17 cellular contexts compared by ENCODE assay signal in genomic region chr18:77201508-77201907, GRCh38. TPM values are rescaled to one million over a fixed set of nuclear protein-coding genes. Genes with fewer than 3 reads are reported as not detected.
A peak's percentile ranks its signal among the peaks of the same experiment; 100 is the strongest.
DNase-seq lines count a peak whose midpoint lies in the region; FAIRE-seq and TF ChIP-seq lines count a peak whose summit lies in the region.
"Had no signal": no experiment of that assay in that cellular context is flagged by ENCODE, and none has a peak within 500 bp of the region (broad histone marks: within the 10 kb centered on the region; RNA-seq: fewer than 3 reads in every experiment).

No MANE protein-coding gene starts in this region.

- no peak overlapping the region for H3K27ac ChIP-seq in GM23248
- no peak overlapping the region for H3K27ac ChIP-seq in RWPE1
- H3K27ac ChIP-seq in small intestine (ENCODE audit: low read depth in 1 of 2, low read length in 1 of 2): no peak overlapping the region

- 0 out of 2 replicates have a peak, but pooled peaks cover 4% of the 10 kb centered on the region for H3K9me2 ChIP-seq in GM23248 (ENCODE audit: insufficient read depth)

- no peak for FAIRE-seq in small intestine (lab: Jason Lieb, UNC)
- FAIRE-seq: HepG2 had no signal

- no peak overlapping the region for H3K9ac ChIP-seq in GM23248

- CTCF ChIA-PET in RWPE1 (lab: Yijun Ruan, JAX): no interaction called here

- H3K4me3 Mint-ChIP-seq in T-helper 2 cell treated with Interferon-gamma antibody and Interleukin-4, amounts not matched to agents 5 μg/mL and 100 μg/mL, for 36 hours: no peak overlapping the region
- H3K4me3 Mint-ChIP-seq: CD4-positive, CD25-positive, alpha-beta regulatory T cell had no signal

- H3K27me3 Mint-ChIP-seq in T-helper 2 cell treated with Interferon-gamma antibody and Interleukin-4, amounts not matched to agents 5 μg/mL and 100 μg/mL, for 36 hours (ENCODE audit: low read depth): no peaks in the 10 kb centered on the region

- no peaks in the 10 kb centered on the region for H3K9me3 ChIP-seq in GM23248 (ENCODE audit: low read depth)
- no peaks in the 10 kb centered on the region for H3K9me3 ChIP-seq in small intestine (ENCODE audit: control insufficient read depth, low read depth)
- H3K9me3 ChIP-seq: Caco-2, MG63 had no signal

- no peaks in the 10 kb centered on the region for H4K20me1 ChIP-seq in GM23248 (ENCODE audit: insufficient read depth)

- H3K4me1 Mint-ChIP-seq in T-helper 2 cell treated with Interferon-gamma antibody and Interleukin-4, amounts not matched to agents 5 μg/mL and 100 μg/mL, for 36 hours (ENCODE audit: low read depth): peaks cover 8% of the 10 kb centered on the region

- in situ Hi-C loops in GM23248 (cut with MboI): loop anchor here (25.0 kb wide), 1 partner anchor 139 kb away; no protein-coding TSS in a partner anchor

- 65% methylated on average over 4 of the region's 4 CpGs for WGBS in GM23248 (ENCODE audit: low coverage in 1 of 2, low lambda C conversion rate in 2 of 2, missing lambda C conversion rate in 2 of 2), 2 experiments
- 82 to 89% (median 86%) methylated on average over 4 of the region's 4 CpGs for WGBS in small intestine, 3 donors

- H3K9me3 Mint-ChIP-seq in T-helper 2 cell treated with Interferon-gamma antibody and Interleukin-4, amounts not matched to agents 5 μg/mL and 100 μg/mL, for 36 hours: no peaks in the 10 kb centered on the region
- H3K9me3 Mint-ChIP-seq: CD4-positive, CD25-positive, alpha-beta regulatory T cell had no signal

- H3K27ac Mint-ChIP-seq in T-helper 2 cell treated with Interferon-gamma antibody and Interleukin-4, amounts not matched to agents 5 μg/mL and 100 μg/mL, for 36 hours: no peak overlapping the region
- H3K27ac Mint-ChIP-seq: CD4-positive, CD25-positive, alpha-beta regulatory T cell had no signal

- H3K36me3 Mint-ChIP-seq in T-helper 2 cell treated with Interferon-gamma antibody and Interleukin-4, amounts not matched to agents 5 μg/mL and 100 μg/mL, for 36 hours (ENCODE audit: low read depth): no peaks in the 10 kb centered on the region
- H3K36me3 Mint-ChIP-seq: CD4-positive, CD25-positive, alpha-beta regulatory T cell had no signal

- POLR2A ChIA-PET in RWPE1 (lab: Yijun Ruan, JAX; ENCODE audit: low non-redundant PET): no interaction called here

- H3K4me1 ChIP-seq in GM23248 (ENCODE audit: insufficient read depth): peaks cover 9% of the 10 kb centered on the region
- H3K4me1 ChIP-seq in small intestine (ENCODE audit: control insufficient read depth in 2 of 2, insufficient read depth in 1 of 2, low read depth in 1 of 2, low read length in 1 of 2): no peaks in the 10 kb centered on the region
- H3K4me1 ChIP-seq: Caco-2 had no signal

- H3F3A ChIP-seq in GM23248 (ENCODE audit: insufficient read depth): peaks cover 7% of the 10 kb centered on the region

- no peak overlapping the region for H2AFZ ChIP-seq in GM23248

- DNase-seq in GM23248: peak; percentile 55
- DNase-seq in HT1080 (ENCODE audit: low read depth): peak; percentile 65
- peak; percentile 55 for DNase-seq in RWPE1 (ENCODE audit: low spot score)
- DNase-seq in glomerular visceral epithelial cell (ENCODE audit: extremely low spot score): peak; percentile 18
- DNase-seq in cerebellar cortex (ENCODE audit: low spot score): no peak
- DNase-seq in small intestine: no peak
- DNase-seq in T-helper 2 cell treated with Interferon-gamma antibody and Interleukin-4, amounts not matched to agents 5 μg/mL and 100 μg/mL, for 36 hours (ENCODE audit: low spot score): no peak
- DNase-seq: Caco-2; CD4-positive, CD25-positive, alpha-beta regulatory T cell; DMS153; MG63; NCI-H1092; NCI-H146; NCI-H2081; NCI-H510A treated with DMSO at 0.1 percent for 48 hours; NCI-H82 had no signal

- H3K4me2 ChIP-seq in GM23248 (ENCODE audit: unreplicated experiment): no peak overlapping the region

- H3K79me2 ChIP-seq in GM23248 (ENCODE audit: insufficient read depth): no peaks in the 10 kb centered on the region

- H3K27me3 ChIP-seq in GM23248 (replicated peaks; ENCODE audit: insufficient read depth) (no peaks in the 10 kb centered on the region), small intestine (ENCODE audit: control insufficient read depth in 2 of 2, insufficient read depth in 2 of 2, low read length in 2 of 2) (no peaks in the 10 kb centered on the region)
- H3K27me3 ChIP-seq: MG63 had no signal

- H3K4me3 ChIP-seq in GM23248 (no peak overlapping the region), small intestine (ENCODE audit: low read depth in 1 of 2, low read length in 2 of 2) (no peak overlapping the region)
- H3K4me3 ChIP-seq: MG63 had no signal

- no peaks in the 10 kb centered on the region for H3K36me3 ChIP-seq in GM23248 (ENCODE audit: low read depth)
- no peaks in the 10 kb centered on the region for H3K36me3 ChIP-seq in small intestine (ENCODE audit: control insufficient read depth in 2 of 2, insufficient read depth in 2 of 2, low read length in 2 of 2)
- H3K36me3 ChIP-seq: MG63 had no signal

- TF ChIP-seq CTCF in RWPE1 (conservative IDR thresholded peaks at IDR 0.05; ENCODE audit: low read depth): no peak

RNA-seq across cellular contexts. Expression of gene GALR1, which starts 48.1 kb away (rescaled TPM):
- not detected in 2 replicates for total RNA-seq in GM23248 (2014; rRNA removed; shearing (Covaris generic))
- polyA plus RNA-seq in GM23248 (2016; fragmentation: Nextera tagmentation; extraction: Ambion mirVana) (not detected in 2 replicates), small intestine (1 to 10 TPM in 1 of 3 donors, not detected in 2; 1.1 TPM)
- total RNA-seq in HT1080 (2014; rRNA removed; shearing (Covaris generic)): not detected in 2 replicates
- polyA plus RNA-seq in HT1080 (2015; cell fraction: cytosol; rRNA removed): not detected in 2 replicates
- polyA plus RNA-seq in HT1080 (2015; cell fraction: nucleus; rRNA removed): not detected in 2 replicates
- total RNA-seq: Caco-2; CD4-positive, CD25-positive, alpha-beta regulatory T cell; HepG2 had no signal
- polyA plus RNA-seq: CD4-positive, CD25-positive, alpha-beta regulatory T cell; HepG2 had no signal

Comparison
In these comparisons a context has a peak if more than half of its experiments do, and no peak if none do; other contexts are left out.
1. DNase-seq: peak in GM23248 (single experiment), HT1080 (single experiment), RWPE1 (single experiment) and glomerular visceral epithelial cell (single experiment); none in cerebellar cortex (single experiment), small intestine (single experiment) and T-helper 2 cell treated with Interferon-gamma antibody and Interleukin-4, amounts not matched to agents 5 μg/mL and 100 μg/mL, for 36 hours (single experiment).